In the genomic region with DNA sequence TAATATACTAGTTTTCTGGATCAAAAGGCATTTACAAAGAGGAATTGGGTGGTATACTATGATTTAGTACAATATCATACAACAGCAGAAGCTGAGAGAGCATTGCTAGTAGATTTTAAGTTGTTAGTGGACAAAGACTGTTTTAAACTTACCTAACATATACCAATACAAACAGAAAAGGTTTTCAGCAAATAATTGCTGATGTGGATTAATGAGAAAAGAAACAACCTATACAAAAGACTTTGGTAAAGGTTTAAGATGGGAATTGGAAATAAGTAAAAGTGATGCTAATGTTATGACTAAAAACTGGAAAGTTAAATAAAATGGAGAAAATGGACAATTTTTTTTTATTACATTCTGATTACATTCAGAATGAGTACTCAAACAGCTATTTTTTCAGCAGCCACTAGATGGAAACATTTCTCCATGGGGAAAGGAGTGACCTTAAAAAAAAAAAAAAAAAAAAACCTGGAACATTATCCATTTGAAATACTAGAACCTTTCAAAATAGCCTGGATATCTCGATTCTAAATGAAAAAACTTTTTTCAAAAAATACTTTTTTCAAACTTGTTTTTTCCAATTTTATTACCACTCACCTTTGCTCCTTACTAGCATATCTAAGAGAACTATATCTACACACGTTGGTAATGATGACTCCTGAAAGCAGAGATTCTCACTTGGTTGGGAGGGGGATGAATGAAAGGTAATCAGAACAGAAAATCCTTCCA, we compare ENCODE assay signal across 1 cellular context.
TF ChIP-seq lines count a peak whose summit lies in the region.

No MANE protein-coding gene starts in this region.

TF ChIP-seq in IMR-90, 13 proteins besides CTCF, POLR2A, EP300 and RAD21 (continued from another document):
- TF ChIP-seq NFE2L2 (IDR thresholded peaks at IDR 0.05; ENCODE audit: low read depth, low read length) = no peak
- TF ChIP-seq, protein P1, sequence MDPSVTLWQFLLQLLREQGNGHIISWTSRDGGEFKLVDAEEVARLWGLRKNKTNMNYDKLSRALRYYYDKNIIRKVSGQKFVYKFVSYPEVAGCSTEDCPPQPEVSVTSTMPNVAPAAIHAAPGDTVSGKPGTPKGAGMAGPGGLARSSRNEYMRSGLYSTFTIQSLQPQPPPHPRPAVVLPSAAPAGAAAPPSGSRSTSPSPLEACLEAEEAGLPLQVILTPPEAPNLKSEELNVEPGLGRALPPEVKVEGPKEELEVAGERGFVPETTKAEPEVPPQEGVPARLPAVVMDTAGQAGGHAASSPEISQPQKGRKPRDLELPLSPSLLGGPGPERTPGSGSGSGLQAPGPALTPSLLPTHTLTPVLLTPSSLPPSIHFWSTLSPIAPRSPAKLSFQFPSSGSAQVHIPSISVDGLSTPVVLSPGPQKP (IDR thresholded peaks at IDR 0.05; ENCODE audit: borderline replicate concordance, low read depth, low read length) = no peak
- no peak for TF ChIP-seq RFX5 (IDR thresholded peaks at IDR 0.05; ENCODE audit: low read depth, low read length)
TF ChIP-seq in IMR-90: peak in this region for 2.
